Comparison of ENCODE assay signal across 8 cellular contexts in the genomic region with DNA sequence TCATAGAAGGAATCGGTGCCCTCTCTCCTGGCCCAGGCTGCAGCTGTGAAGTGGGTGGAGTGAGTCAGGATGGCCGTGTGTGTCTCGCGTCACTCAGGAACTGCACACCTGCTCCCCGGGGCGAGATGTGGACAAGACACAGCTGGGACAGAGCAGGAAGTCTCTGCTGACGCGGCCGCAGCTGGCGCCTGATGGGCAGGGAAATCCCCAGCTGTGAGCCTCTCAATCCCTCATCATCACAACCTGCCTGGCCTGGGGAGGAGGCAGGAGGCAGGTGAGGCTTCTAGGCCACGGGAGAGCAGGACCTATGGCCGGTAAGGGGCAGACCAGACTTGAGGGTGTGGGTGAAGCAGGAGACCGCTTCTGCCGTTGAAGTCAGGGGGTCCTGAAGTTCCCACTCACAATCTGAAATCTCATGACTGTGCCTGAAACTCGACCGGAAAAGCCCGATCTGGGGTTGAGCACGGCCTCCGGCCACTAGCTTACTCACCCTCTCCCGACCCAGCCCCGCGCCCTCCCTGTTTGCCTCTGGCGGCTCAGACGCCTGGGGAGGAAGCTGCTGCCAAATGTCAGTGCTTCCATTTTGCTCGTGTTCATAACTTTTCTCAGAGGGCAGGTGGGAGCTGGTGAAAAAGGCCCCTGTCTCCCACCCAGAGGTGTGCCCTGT. TPM values are rescaled to one million over a fixed set of nuclear protein-coding genes. Genes with fewer than 3 reads are reported as not detected.
DNase-seq lines count a peak whose midpoint lies in the region; ATAC-seq and TF ChIP-seq lines count a peak whose summit lies in the region.

No MANE protein-coding gene starts in this region.

- no peaks in the 10 kb centered on the region for H3K36me3 Mint-ChIP-seq in T-helper 1 cell treated with Interleukin-12 subunit alpha and Interleukin-12 subunit beta and Interleukin-4 antibody, amounts not matched to agents 30 μg/mL and 1 μg/mL, for 36 hours (ENCODE audit: low read depth)
- no peaks in the 10 kb centered on the region for H3K36me3 Mint-ChIP-seq in osteocyte (ENCODE audit: unreplicated experiment)

- DNase-seq in activated naive CD4-positive, alpha-beta T cell treated with Interleukin-2 at 50 U/mL for 16 hours, result peak; percentile 61
- no peak for DNase-seq in activated naive CD4-positive, alpha-beta T cell treated with anti-CD3 and anti-CD28 coated beads, Interleukin-2, amount 50 U/mL, for 16 hours
- DNase-seq in choroid plexus epithelial cell (ENCODE audit: low read depth) (peak; percentile 61), osteocyte (ENCODE audit: extremely low spot score, unreplicated experiment) (no peak), H4 (ENCODE audit: low spot score) (no peak)

- H3K27ac Mint-ChIP-seq in T-helper 1 cell treated with Interleukin-12 subunit alpha and Interleukin-12 subunit beta and Interleukin-4 antibody, amounts not matched to agents 30 μg/mL and 1 μg/mL, for 36 hours, result peak overlapping the region; percentile 90
- H3K27ac Mint-ChIP-seq in osteocyte (ENCODE audit: unreplicated experiment), result no peak overlapping the region

- peaks cover 27% of the 10 kb centered on the region for H3K4me1 ChIP-seq in skeletal muscle satellite cell (ENCODE audit: control insufficient read depth, insufficient read depth, low read length)

- H3K4me1 Mint-ChIP-seq in T-helper 1 cell treated with Interleukin-12 subunit alpha and Interleukin-12 subunit beta and Interleukin-4 antibody, amounts not matched to agents 30 μg/mL and 1 μg/mL, for 36 hours (ENCODE audit: low read depth), result peaks cover 17% of the 10 kb centered on the region
- H3K4me1 Mint-ChIP-seq in osteocyte (ENCODE audit: unreplicated experiment), result peaks cover 11% of the 10 kb centered on the region

- H3K4me2 ChIP-seq in skeletal muscle satellite cell (ENCODE audit: low read length), result peak overlapping the region; percentile 69

- TF ChIP-seq CTCF in choroid plexus epithelial cell (conservative IDR thresholded peaks at IDR 0.05; ENCODE audit: low read depth, low read length) (no peak), osteocyte (IDR thresholded peaks at IDR 0.05) (no peak)

- H3K4me3 ChIP-seq in choroid plexus epithelial cell (ENCODE audit: low read depth, low read length) (no peak overlapping the region), skeletal muscle satellite cell (ENCODE audit: low read length) (peak overlapping the region; percentile 15)

- H3K27me3 Mint-ChIP-seq in T-helper 1 cell treated with Interleukin-12 subunit alpha and Interleukin-12 subunit beta and Interleukin-4 antibody, amounts not matched to agents 30 μg/mL and 1 μg/mL, for 36 hours (ENCODE audit: low read depth), result no peaks in the 10 kb centered on the region
- no peaks in the 10 kb centered on the region for H3K27me3 Mint-ChIP-seq in osteocyte (ENCODE audit: unreplicated experiment)

- H3K9me3 Mint-ChIP-seq in T-helper 1 cell treated with Interleukin-12 subunit alpha and Interleukin-12 subunit beta and Interleukin-4 antibody, amounts not matched to agents 30 μg/mL and 1 μg/mL, for 36 hours, result no peaks in the 10 kb centered on the region
- no peaks in the 10 kb centered on the region for H3K9me3 Mint-ChIP-seq in osteocyte (ENCODE audit: unreplicated experiment)

- ATAC-seq in HG03064 (IDR thresholded peaks at IDR 0.05; ENCODE audit: low read depth, unreplicated experiment), result peak; percentile 70

- no peaks in the 10 kb centered on the region for H3K9me3 ChIP-seq in skeletal muscle satellite cell (replicated peaks; ENCODE audit: low read length)

- no peak overlapping the region for H3K4me3 Mint-ChIP-seq in T-helper 1 cell treated with Interleukin-12 subunit alpha and Interleukin-12 subunit beta and Interleukin-4 antibody, amounts not matched to agents 30 μg/mL and 1 μg/mL, for 36 hours
- H3K4me3 Mint-ChIP-seq in osteocyte (ENCODE audit: unreplicated experiment), result no peak overlapping the region

- peak overlapping the region; percentile 42 for H3K9ac ChIP-seq in skeletal muscle satellite cell (ENCODE audit: low read depth, low read length)

- H3K36me3 ChIP-seq in skeletal muscle satellite cell (ENCODE audit: insufficient read depth, low read length), result no peaks in the 10 kb centered on the region

- H3K27me3 ChIP-seq in skeletal muscle satellite cell (ENCODE audit: control insufficient read depth, insufficient read depth, low read length), result no peaks in the 10 kb centered on the region

RNA-seq across cellular contexts. Expression of a gene that starts 1.1 kb away (rescaled TPM):
- under 0.01 and 0.51 TPM in 2 replicates for total RNA-seq in skeletal muscle satellite cell (2012; rRNA removed)
- 0.08 and 0.50 TPM in 2 replicates for total RNA-seq in osteocyte
- total RNA-seq in H4 (2014; rRNA removed; shearing (Covaris generic)), result not detected in 2 replicates

RNA-seq across cellular contexts. Expression of a gene that starts 50.5 kb away (rescaled TPM):
- 0.44 and 0.51 TPM in 2 replicates for total RNA-seq in skeletal muscle satellite cell (2012; rRNA removed)
- total RNA-seq in osteocyte, result 4.0 and 4.5 TPM in 2 replicates
- total RNA-seq in H4 (2014; rRNA removed; shearing (Covaris generic)), result 1.2 and 1.7 TPM in 2 replicates

Comparison
In these comparisons a context has a peak if more than half of its experiments do, and no peak if none do; other contexts are left out.
1. DNase-seq: peak in activated naive CD4-positive, alpha-beta T cell treated with Interleukin-2 at 50 U/mL for 16 hours (single experiment) and choroid plexus epithelial cell (single experiment); none in activated naive CD4-positive, alpha-beta T cell treated with anti-CD3 and anti-CD28 coated beads, Interleukin-2, amount 50 U/mL, for 16 hours (single experiment), osteocyte (single experiment) and H4 (single experiment).